2 cellular contexts compared by ENCODE assay signal in the genomic region with DNA sequence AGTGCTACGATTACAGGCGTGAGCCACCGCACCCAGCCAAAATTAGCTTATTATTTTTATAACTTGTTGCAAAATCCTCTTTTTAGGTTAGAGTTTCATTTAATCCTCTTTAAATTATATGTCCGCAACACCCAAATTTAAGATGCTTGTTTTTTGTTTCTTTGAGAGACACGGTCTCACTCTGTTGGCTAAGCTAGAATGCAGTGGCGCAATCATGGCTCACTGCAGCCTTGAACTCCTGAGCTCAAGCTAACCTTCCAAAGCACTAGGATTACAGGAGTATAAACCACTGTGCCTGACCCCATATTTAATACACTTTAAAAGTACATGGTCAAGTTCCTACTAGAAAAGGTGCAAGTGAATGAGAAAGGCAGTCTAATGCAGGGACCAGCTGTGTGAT.
TF ChIP-seq lines count a peak whose summit lies in the region.

No MANE protein-coding gene starts in this region.

TF ChIP-seq in GM12878, 131 proteins besides CTCF, POLR2A, EP300 and RAD21:
- TF ChIP-seq IKZF2 (IDR thresholded peaks at IDR 0.05) (no peak), NFXL1 (IDR thresholded peaks at IDR 0.05; ENCODE audit: borderline replicate concordance) (no peak), BCL11A (IDR thresholded peaks at IDR 0.05; ENCODE audit: low read depth, low read length) (no peak)
TF ChIP-seq in GM12878: peak in this region for 0.

TF ChIP-seq in neural cell, 6 proteins besides CTCF, POLR2A, EP300 and RAD21:
- TF ChIP-seq, protein P1, sequence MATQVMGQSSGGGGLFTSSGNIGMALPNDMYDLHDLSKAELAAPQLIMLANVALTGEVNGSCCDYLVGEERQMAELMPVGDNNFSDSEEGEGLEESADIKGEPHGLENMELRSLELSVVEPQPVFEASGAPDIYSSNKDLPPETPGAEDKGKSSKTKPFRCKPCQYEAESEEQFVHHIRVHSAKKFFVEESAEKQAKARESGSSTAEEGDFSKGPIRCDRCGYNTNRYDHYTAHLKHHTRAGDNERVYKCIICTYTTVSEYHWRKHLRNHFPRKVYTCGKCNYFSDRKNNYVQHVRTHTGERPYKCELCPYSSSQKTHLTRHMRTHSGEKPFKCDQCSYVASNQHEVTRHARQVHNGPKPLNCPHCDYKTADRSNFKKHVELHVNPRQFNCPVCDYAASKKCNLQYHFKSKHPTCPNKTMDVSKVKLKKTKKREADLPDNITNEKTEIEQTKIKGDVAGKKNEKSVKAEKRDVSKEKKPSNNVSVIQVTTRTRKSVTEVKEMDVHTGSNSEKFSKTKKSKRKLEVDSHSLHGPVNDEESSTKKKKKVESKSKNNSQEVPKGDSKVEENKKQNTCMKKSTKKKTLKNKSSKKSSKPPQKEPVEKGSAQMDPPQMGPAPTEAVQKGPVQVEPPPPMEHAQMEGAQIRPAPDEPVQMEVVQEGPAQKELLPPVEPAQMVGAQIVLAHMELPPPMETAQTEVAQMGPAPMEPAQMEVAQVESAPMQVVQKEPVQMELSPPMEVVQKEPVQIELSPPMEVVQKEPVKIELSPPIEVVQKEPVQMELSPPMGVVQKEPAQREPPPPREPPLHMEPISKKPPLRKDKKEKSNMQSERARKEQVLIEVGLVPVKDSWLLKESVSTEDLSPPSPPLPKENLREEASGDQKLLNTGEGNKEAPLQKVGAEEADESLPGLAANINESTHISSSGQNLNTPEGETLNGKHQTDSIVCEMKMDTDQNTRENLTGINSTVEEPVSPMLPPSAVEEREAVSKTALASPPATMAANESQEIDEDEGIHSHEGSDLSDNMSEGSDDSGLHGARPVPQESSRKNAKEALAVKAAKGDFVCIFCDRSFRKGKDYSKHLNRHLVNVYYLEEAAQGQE (IDR thresholded peaks at IDR 0.05; ENCODE audit: borderline replicate concordance) = no peak
- TF ChIP-seq POLR2AphosphoS5 (IDR thresholded peaks at IDR 0.05) (no peak), MXI1 (conservative IDR thresholded peaks at IDR 0.05; ENCODE audit: poor library complexity, severe bottlenecking) (no peak), EZH2 (IDR thresholded peaks at IDR 0.05; ENCODE audit: borderline replicate concordance, insufficient read depth, low read length, poor library complexity, severe bottlenecking) (no peak), SMC3 (conservative IDR thresholded peaks at IDR 0.05; ENCODE audit: poor library complexity) (no peak), TAF1 (IDR thresholded peaks at IDR 0.05; ENCODE audit: low read depth) (no peak)
